Comparison of ENCODE assay signal across 22 cellular contexts in the genomic region with DNA sequence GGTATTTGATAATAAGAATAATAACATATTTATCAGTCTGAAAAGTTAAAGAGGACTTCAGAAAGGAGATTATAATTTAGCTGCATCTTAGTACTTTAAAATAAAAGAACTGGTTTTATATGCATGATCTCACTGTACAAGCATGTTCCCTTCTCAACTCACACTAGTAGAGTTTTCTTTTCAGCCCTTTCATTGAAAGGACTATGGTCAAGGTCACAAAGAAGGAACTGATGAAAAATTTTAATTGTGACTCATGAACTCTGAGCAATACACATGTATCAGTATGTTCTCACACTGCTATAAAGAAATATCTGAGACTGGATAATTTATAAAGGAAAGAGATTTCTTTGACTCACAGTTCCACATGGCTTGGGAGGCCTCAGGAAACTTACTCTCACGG.
"Had no signal": no experiment of that assay in that cellular context is flagged by ENCODE, and none has a peak within 500 bp of the region (broad histone marks: within the 10 kb centered on the region; RNA-seq: fewer than 3 reads in every experiment).

No MANE protein-coding gene starts in this region.

- H3K27me3 Mint-ChIP-seq: activated CD8-positive, alpha-beta T cell treated with anti-CD3 and anti-CD28 coated beads for 36 hours; activated naive CD8-positive, alpha-beta T cell treated with anti-CD3 and anti-CD28 coated beads for 36 hours; activated T-helper 17 cell treated with anti-CD3 and anti-CD28 coated beads, Interleukin-2, amount 50 U/mL, for 72 hours; stimulated activated naive CD8-positive, alpha-beta T cell treated with anti-CD3 and anti-CD28 coated beads, Interleukin-15, Interleukin-2, amounts not matched to agents 100 ng/mL and 50 ng/mL, for 24 hours had no signal

- H3K27ac ChIP-seq: hepatocyte, left lung, right atrium auricular region, suprapubic skin, vagina had no signal

- H3K4me3 ChIP-seq: hepatocyte, left lung, right atrium auricular region, suprapubic skin, vagina had no signal

- ATAC-seq: activated CD8-positive, alpha-beta T cell treated with anti-CD3 and anti-CD28 coated beads for 36 hours; activated T-helper 17 cell treated with anti-CD3 and anti-CD28 coated beads, Interleukin-2, amount 50 U/mL, for 72 hours; left lung had no signal

- H3K4me1 Mint-ChIP-seq: activated T-helper 17 cell treated with anti-CD3 and anti-CD28 coated beads, Interleukin-2, amount 50 U/mL, for 72 hours; mesothelial cell of epicardium; nephron had no signal

- H3K36me3 ChIP-seq: left lung, right atrium auricular region, suprapubic skin, vagina had no signal

- H3K27ac Mint-ChIP-seq: activated CD8-positive, alpha-beta T cell treated with anti-CD3 and anti-CD28 coated beads for 36 hours; activated naive CD8-positive, alpha-beta T cell treated with anti-CD3 and anti-CD28 coated beads for 36 hours; activated T-helper 17 cell treated with anti-CD3 and anti-CD28 coated beads, Interleukin-2, amount 50 U/mL, for 72 hours; mesothelial cell of epicardium; nephron; stimulated activated naive CD8-positive, alpha-beta T cell treated with anti-CD3 and anti-CD28 coated beads, Interleukin-15, Interleukin-2, amounts not matched to agents 100 ng/mL and 50 ng/mL, for 24 hours had no signal

- H3K4me2 ChIP-seq: hepatocyte had no signal

- H3K4me3 Mint-ChIP-seq: activated CD8-positive, alpha-beta T cell treated with anti-CD3 and anti-CD28 coated beads for 36 hours; activated naive CD8-positive, alpha-beta T cell treated with anti-CD3 and anti-CD28 coated beads for 36 hours; activated T-helper 17 cell treated with anti-CD3 and anti-CD28 coated beads, Interleukin-2, amount 50 U/mL, for 72 hours; mesothelial cell of epicardium; nephron; stimulated activated naive CD8-positive, alpha-beta T cell treated with anti-CD3 and anti-CD28 coated beads, Interleukin-15, Interleukin-2, amounts not matched to agents 100 ng/mL and 50 ng/mL, for 24 hours had no signal

- H3K36me3 Mint-ChIP-seq: activated naive CD8-positive, alpha-beta T cell treated with anti-CD3 and anti-CD28 coated beads for 36 hours; mesothelial cell of epicardium had no signal

- H2AFZ ChIP-seq: hepatocyte had no signal

- DNase-seq: activated CD4-positive, alpha-beta T cell treated with anti-CD3 and anti-CD28 coated beads for 48 hours; activated CD4-positive, CD25-positive, alpha-beta regulatory T cell; activated CD8-positive, alpha-beta T cell treated with anti-CD3 and anti-CD28 coated beads for 36 hours; activated naive CD4-positive, alpha-beta T cell; activated naive CD8-positive, alpha-beta T cell treated with anti-CD3 and anti-CD28 coated beads for 36 hours; activated T-cell treated with anti-CD3 and anti-CD28 coated beads, Interleukin-2, amount 50 U/mL, for 1 hour; amygdala; cortex of kidney; islet precursor cell; left lung; occipital lobe; T-helper 1 cell; T-helper 9 cell; trophoblast cell had no signal

- H3K27me3 ChIP-seq: hepatocyte, left lung, right atrium auricular region, suprapubic skin, vagina had no signal

- H3K4me1 ChIP-seq: left lung, right atrium auricular region, suprapubic skin, vagina had no signal

- H3K9me3 ChIP-seq: suprapubic skin, vagina had no signal

- H3K79me2 ChIP-seq: hepatocyte had no signal

- H3K9me3 Mint-ChIP-seq: activated CD8-positive, alpha-beta T cell treated with anti-CD3 and anti-CD28 coated beads for 36 hours; activated T-helper 17 cell treated with anti-CD3 and anti-CD28 coated beads, Interleukin-2, amount 50 U/mL, for 72 hours; mesothelial cell of epicardium; nephron; stimulated activated naive CD8-positive, alpha-beta T cell treated with anti-CD3 and anti-CD28 coated beads, Interleukin-15, Interleukin-2, amounts not matched to agents 100 ng/mL and 50 ng/mL, for 24 hours had no signal
